ENCODE assay signal across 9 cellular contexts in the genomic region with DNA sequence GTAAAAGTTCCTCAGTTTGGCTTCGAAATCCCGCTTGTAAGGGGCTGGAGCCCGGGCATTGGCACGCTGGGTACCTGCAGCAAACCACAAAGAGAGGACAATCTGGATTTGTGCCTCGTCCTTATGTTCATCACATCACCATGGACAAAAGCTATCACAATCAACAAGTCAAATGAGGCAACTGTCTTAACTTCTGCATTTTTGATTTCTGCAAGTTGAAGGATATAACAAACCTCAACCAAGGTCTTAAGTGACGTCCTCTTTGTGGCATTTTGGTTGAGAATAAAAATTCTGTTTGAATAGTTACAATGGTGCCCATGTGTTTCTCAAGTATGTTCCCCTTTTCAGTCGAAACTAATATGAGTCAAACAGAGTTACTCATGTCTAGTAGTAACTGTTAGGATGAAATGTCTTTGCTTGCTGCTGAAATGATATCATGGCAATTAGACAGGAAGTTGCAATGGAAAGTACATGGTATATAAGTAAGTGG.
A peak's percentile ranks its signal among the peaks of the same experiment; 100 is the strongest.
DNase-seq lines count a peak whose midpoint lies in the region; ATAC-seq and TF ChIP-seq lines count a peak whose summit lies in the region.
"Had no signal": no experiment of that assay in that cellular context is flagged by ENCODE, and none has a peak within 500 bp of the region (broad histone marks: within the 10 kb centered on the region; RNA-seq: fewer than 3 reads in every experiment).

No MANE protein-coding gene starts in this region.

- ATAC-seq in SK-N-SH treated with all-trans-retinoic acid at 6 μM for 48 hours, result no peak
- peak; percentile 79 for ATAC-seq in HG02943 (IDR thresholded peaks at IDR 0.05; ENCODE audit: low read depth, unreplicated experiment)

- no peaks in the 10 kb centered on the region for H4K20me1 ChIP-seq in SK-N-SH (ENCODE audit: insufficient read depth)

- H3K79me2 ChIP-seq in SK-N-SH (ENCODE audit: insufficient read depth), result no peaks in the 10 kb centered on the region

- H3K4me1 ChIP-seq in SK-N-SH (ENCODE audit: control insufficient read depth in 1 of 2, insufficient read depth in 2 of 2, low read depth in 1 of 2, low read length in 1 of 2) (no peaks in the 10 kb centered on the region), Peyer's patch (peaks cover 3 to 22% (median 10%) of the 10 kb centered on the region in 4 donors)

- TF ChIP-seq POLR2A in Peyer's patch (IDR thresholded peaks at IDR 0.05), result no peak

- CTCF ChIA-PET in SK-N-SH (lab: Yijun Ruan, JAX), result no interaction called here

- POLR2A ChIA-PET in SK-N-SH (lab: Yijun Ruan, JAX), result no interaction called here

- H3K36me3 ChIP-seq in SK-N-SH (replicated peaks in 1 of 2; ENCODE audit: control insufficient read depth in 1 of 2, insufficient read depth in 2 of 2, low read length in 1 of 2), result peaks cover 3 to 79% of the 10 kb centered on the region in 2 experiments
- no peaks in the 10 kb centered on the region for H3K36me3 ChIP-seq in Peyer's patch

- 81% methylated on average over 7 of the region's 7 CpGs for WGBS in SK-N-SH (ENCODE audit: low lambda C conversion rate)

- no peaks in the 10 kb centered on the region for H3K9me2 ChIP-seq in SK-N-SH

- TF ChIP-seq EP300 in SK-N-SH (IDR thresholded peaks at IDR 0.05; ENCODE audit: borderline replicate concordance in 1 of 2, low read depth in 1 of 2, low read length in 1 of 2), result no peak

- no peak overlapping the region for H3K9ac ChIP-seq in SK-N-SH

- DNase-seq in SK-N-SH (no peak), Peyer's patch (no peak), fibroblast of mammary gland (ENCODE audit: low read depth) (peak; percentile 72)
- no peak for DNase-seq in stimulated activated CD8-positive, alpha-beta memory T cell treated with anti-CD3 and anti-CD28 coated beads, Interleukin-4, amount 100 ng/mL, for 48 hours
- DNase-seq in activated CD4-positive, alpha-beta T cell treated with anti-CD3 and anti-CD28 coated beads for 48 hours, result no peak
- no peak for DNase-seq in stimulated activated CD4-positive, alpha-beta T cell treated with anti-CD3 and anti-CD28 coated beads, Interleukin-1b, Interleukin-23, amount 100 ng/mL, for 48 hours

- no peak for TF ChIP-seq RAD21 in SK-N-SH (IDR thresholded peaks at IDR 0.05; ENCODE audit: low read length)

- H3K9me3 ChIP-seq in SK-N-SH, result no peaks in the 10 kb centered on the region
- H3K9me3 ChIP-seq in Peyer's patch, result no peaks in the 10 kb centered on the region

- no peaks in the 10 kb centered on the region for H3K27me3 ChIP-seq in SK-N-SH (ENCODE audit: insufficient read depth)
- no peaks in the 10 kb centered on the region for H3K27me3 ChIP-seq in Peyer's patch

- peaks cover 16% of the 10 kb centered on the region for H3F3A ChIP-seq in SK-N-SH (replicated peaks; ENCODE audit: insufficient read depth)

- H3K27ac ChIP-seq in SK-N-SH (ENCODE audit: low read depth in 2 of 2, low read length in 1 of 2), result no peak overlapping the region
- peak overlapping the region; percentile 63 to 82 (median 70) for H3K27ac ChIP-seq in Peyer's patch
- H3K27ac ChIP-seq: 22Rv1 had no signal

- H3K4me2 ChIP-seq in SK-N-SH, result no peak overlapping the region

- no peak for TF ChIP-seq CTCF in SK-N-SH (IDR thresholded peaks at IDR 0.05)
- TF ChIP-seq CTCF in Peyer's patch (IDR thresholded peaks at IDR 0.05), result no peak
- no peak for TF ChIP-seq CTCF in fibroblast of mammary gland (conservative IDR thresholded peaks at IDR 0.05; ENCODE audit: control insufficient read depth, insufficient read depth, low read depth, low read length)

- no peak overlapping the region for H3K4me3 ChIP-seq in SK-N-SH (ENCODE audit: low read depth in 2 of 2, low read length in 1 of 2)
- no peak overlapping the region for H3K4me3 ChIP-seq in Peyer's patch
- no peak overlapping the region for H3K4me3 ChIP-seq in fibroblast of mammary gland (ENCODE audit: control insufficient read depth, low read depth, low read length)

- H2AFZ ChIP-seq in SK-N-SH (ENCODE audit: low read depth), result no peak overlapping the region

TF ChIP-seq in SK-N-SH, 30 proteins besides CTCF, POLR2A, EP300 and RAD21:
- TF ChIP-seq JUND (IDR thresholded peaks at IDR 0.05), result no peak
- no peak for TF ChIP-seq TCF12 (IDR thresholded peaks at IDR 0.05)
- TF ChIP-seq FOSL2 (IDR thresholded peaks at IDR 0.05; ENCODE audit: borderline replicate concordance, low read depth), result 0 out of 2 replicates have a peak, but pooled peaks have one; percentile 2

TF ChIP-seq in SK-N-SH treated with all-trans-retinoic acid at 6 μM for 48 hours, 23 proteins besides CTCF, POLR2A, EP300 and RAD21:
- TF ChIP-seq, protein P1, sequence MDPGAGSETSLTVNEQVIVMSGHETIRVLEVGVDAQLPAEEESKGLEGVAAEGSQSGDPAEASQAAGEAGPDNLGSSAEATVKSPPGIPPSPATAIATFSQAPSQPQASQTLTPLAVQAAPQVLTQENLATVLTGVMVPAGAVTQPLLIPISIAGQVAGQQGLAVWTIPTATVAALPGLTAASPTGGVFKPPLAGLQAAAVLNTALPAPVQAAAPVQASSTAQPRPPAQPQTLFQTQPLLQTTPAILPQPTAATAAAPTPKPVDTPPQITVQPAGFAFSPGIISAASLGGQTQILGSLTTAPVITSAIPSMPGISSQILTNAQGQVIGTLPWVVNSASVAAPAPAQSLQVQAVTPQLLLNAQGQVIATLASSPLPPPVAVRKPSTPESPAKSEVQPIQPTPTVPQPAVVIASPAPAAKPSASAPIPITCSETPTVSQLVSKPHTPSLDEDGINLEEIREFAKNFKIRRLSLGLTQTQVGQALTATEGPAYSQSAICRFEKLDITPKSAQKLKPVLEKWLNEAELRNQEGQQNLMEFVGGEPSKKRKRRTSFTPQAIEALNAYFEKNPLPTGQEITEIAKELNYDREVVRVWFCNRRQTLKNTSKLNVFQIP (CRISPR knock-in tag; IDR thresholded peaks at IDR 0.05; ENCODE audit: borderline replicate concordance, low read depth), result no peak
- no peak for TF ChIP-seq ZFP3 (CRISPR knock-in tag; IDR thresholded peaks at IDR 0.05)
- no peak for TF ChIP-seq GLIS3 (CRISPR knock-in tag; IDR thresholded peaks at IDR 0.05)
- no peak for TF ChIP-seq CSDC2 (CRISPR knock-in tag; IDR thresholded peaks at IDR 0.05)
- TF ChIP-seq, protein P2, sequence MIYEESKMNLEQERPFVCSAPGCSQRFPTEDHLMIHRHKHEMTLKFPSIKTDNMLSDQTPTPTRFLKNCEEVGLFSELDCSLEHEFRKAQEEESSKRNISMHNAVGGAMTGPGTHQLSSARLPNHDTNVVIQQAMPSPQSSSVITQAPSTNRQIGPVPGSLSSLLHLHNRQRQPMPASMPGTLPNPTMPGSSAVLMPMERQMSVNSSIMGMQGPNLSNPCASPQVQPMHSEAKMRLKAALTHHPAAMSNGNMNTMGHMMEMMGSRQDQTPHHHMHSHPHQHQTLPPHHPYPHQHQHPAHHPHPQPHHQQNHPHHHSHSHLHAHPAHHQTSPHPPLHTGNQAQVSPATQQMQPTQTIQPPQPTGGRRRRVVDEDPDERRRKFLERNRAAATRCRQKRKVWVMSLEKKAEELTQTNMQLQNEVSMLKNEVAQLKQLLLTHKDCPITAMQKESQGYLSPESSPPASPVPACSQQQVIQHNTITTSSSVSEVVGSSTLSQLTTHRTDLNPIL (CRISPR knock-in tag; IDR thresholded peaks at IDR 0.05; ENCODE audit: low read depth), result no peak
- TF ChIP-seq BACH2 (CRISPR knock-in tag; IDR thresholded peaks at IDR 0.05; ENCODE audit: borderline replicate concordance), result no peak
- TF ChIP-seq ZNF70 (CRISPR knock-in tag; IDR thresholded peaks at IDR 0.05), result no peak
- TF ChIP-seq ESRRG (CRISPR knock-in tag; IDR thresholded peaks at IDR 0.05), result no peak
- no peak for TF ChIP-seq ZFP30 (CRISPR knock-in tag; IDR thresholded peaks at IDR 0.05)

Comparison
In these comparisons a context has a peak if more than half of its experiments do, and no peak if none do; other contexts are left out.
1. H3K27ac ChIP-seq: peak in Peyer's patch (4 of 4); none in SK-N-SH (0 of 2).